Comparison of ENCODE assay signal across 8 cellular contexts in the genomic region with DNA sequence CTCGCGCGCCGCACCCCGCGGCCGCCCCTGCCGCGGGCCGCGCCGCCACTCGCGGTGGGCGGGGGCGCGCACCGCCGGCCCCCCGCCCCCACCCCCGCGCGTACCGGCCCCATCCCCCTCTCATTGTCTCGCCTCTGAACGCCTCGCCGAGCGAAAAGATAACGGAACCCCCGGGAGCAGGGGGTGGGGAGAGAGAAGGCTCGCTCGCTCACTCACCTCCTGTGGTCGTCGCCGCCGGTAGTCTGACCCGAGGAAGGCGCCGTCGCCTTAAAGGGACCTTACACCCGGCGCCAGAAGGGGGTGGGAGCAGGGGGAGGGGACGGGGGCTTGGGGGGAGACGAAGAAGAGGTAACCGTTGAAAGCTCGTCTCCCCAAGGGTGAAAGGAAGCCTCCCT. TPM values are rescaled to one million over a fixed set of nuclear protein-coding genes. Genes with fewer than 3 reads are reported as not detected.
A peak's percentile ranks its signal among the peaks of the same experiment; 100 is the strongest.
DNase-seq lines count a peak whose midpoint lies in the region; ATAC-seq, FAIRE-seq and TF ChIP-seq lines count a peak whose summit lies in the region.

No MANE protein-coding gene starts in this region.

- peaks cover 13% of the 10 kb centered on the region for H3K4me1 ChIP-seq in ovary (ENCODE audit: insufficient read depth)

- TF ChIP-seq EP300 in ovary (IDR thresholded peaks at IDR 0.05) = no peak

- CTCF ChIA-PET in AG04450 (lab: Charles Lee) = no interaction called here

- FAIRE-seq in urothelium cell line (lab: Jason Lieb, UNC) = no peak

- 0 to 3% methylated on average over 15 to 46 of the region's 47 CpGs; no CpG with 5 or more reads in 1 of the 3 donors for WGBS in ovary, 3 donors

- H3K36me3 ChIP-seq in ovary = no peaks in the 10 kb centered on the region

- peak; percentile 27 for ATAC-seq in GM19025 (IDR thresholded peaks at IDR 0.05; ENCODE audit: low read depth, unreplicated experiment)

- H3K27ac ChIP-seq in AG04450 (ENCODE audit: low read depth, low read length) (peak overlapping the region; percentile 93), ovary (peak overlapping the region; percentile 98 to 99)

- H3K9me3 ChIP-seq in AG04450 (ENCODE audit: control insufficient read depth, insufficient read depth, low read length) (no peaks in the 10 kb centered on the region), ovary (no peaks in the 10 kb centered on the region)

- intact Hi-C loops in ovary (cut with DNase I) = loop anchor here in 1 of 4 donors (2.0 kb wide), 1 partner anchor 14 kb away; no protein-coding TSS in a partner anchor

- no peak for TF ChIP-seq CTCF in AG04450 (IDR thresholded peaks at IDR 0.05; ENCODE audit: low read depth, low read length)
- TF ChIP-seq CTCF in ovary (IDR thresholded peaks at IDR 0.05) = no peak

- H3K4me3 ChIP-seq in AG04450 (ENCODE audit: low read depth, low read length) (peak overlapping the region; percentile 73), ovary (peak overlapping the region; percentile 73)

- peak; percentile 39 for DNase-seq in AG04450 (ENCODE audit: low read depth, low spot score)
- peak; percentile 30 for DNase-seq in HS-27A (ENCODE audit: low read depth)
- peak; percentile 80 for DNase-seq in RPMI8226
- DNase-seq in activated naive CD4-positive, alpha-beta T cell (lab: John Stamatoyannopoulos, UW) = peak in 3 of 4 experiments; percentile 39 to 57 (median 48)
- DNase-seq in glomerular visceral epithelial cell (ENCODE audit: extremely low spot score) = peak; percentile 73
- peak; percentile 68 to 79 (median 76) for DNase-seq in ovary
- peak; percentile 74 for DNase-seq in urothelium cell line (ENCODE audit: low spot score)

- TF ChIP-seq POLR2A in ovary (IDR thresholded peaks at IDR 0.05) = no peak

- H3K27me3 ChIP-seq in AG04450 (ENCODE audit: control insufficient read depth, insufficient read depth, low read length) = peaks cover 4% of the 10 kb centered on the region
- H3K27me3 ChIP-seq in ovary = no peaks in the 10 kb centered on the region

- POLR2A ChIA-PET in AG04450 (lab: Yijun Ruan, JAX) = interaction anchor here (1.1 to 1.4 kb wide), 3 partner anchors 14 to 161 kb away, joined by 4 to 12 read pairs (median 4); no protein-coding TSS in a partner anchor

RNA-seq across cellular contexts. Expression of a gene that starts 0.4 kb away (rescaled TPM):
- polyA plus RNA-seq in AG04450 (2011; rRNA removed) (43.4 and 45.7 TPM in 2 replicates), ovary (100 to 1,000 TPM in 1 of 2 donors, 10 to 100 TPM in 1; 34.6 to 110 TPM)
- polyA minus RNA-seq in AG04450 (2011; rRNA and poly(A)+ RNA removed) = 73.7 and 106 TPM in 2 replicates
- total RNA-seq in ovary = 100 to 1,000 TPM in 5 of 7 donors, 10 to 100 TPM in 2; 54.8 to 151 (median 104) TPM

RNA-seq across cellular contexts. Expression of a gene that starts 52.3 kb away (rescaled TPM):
- polyA plus RNA-seq in AG04450 (2011; rRNA removed) (0.26 and 0.31 TPM in 2 replicates), ovary (1 to 10 TPM; 1.0 to 4.3 TPM)
- polyA minus RNA-seq in AG04450 (2011; rRNA and poly(A)+ RNA removed) = 0.43 and 0.83 TPM in 2 replicates
- total RNA-seq in ovary = 10 to 100 TPM in 1 of 7 donors, 1 to 10 TPM in 6; 3.2 to 26.8 (median 5.3) TPM

RNA-seq across cellular contexts. Expression of a gene that starts 59.6 kb away (rescaled TPM):
- polyA plus RNA-seq in AG04450 (2011; rRNA removed) (483 and 516 TPM in 2 replicates), ovary (100 to 1,000 TPM; 221 to 274 TPM)
- 284 and 352 TPM in 2 replicates for polyA minus RNA-seq in AG04450 (2011; rRNA and poly(A)+ RNA removed)
- 100 to 1,000 TPM; 190 to 219 (median 206) TPM for total RNA-seq in ovary

Comparison
In these comparisons a context has a peak if more than half of its experiments do, and no peak if none do; other contexts are left out.
1. Peak in every context shown above with its lines: DNase-seq, ATAC-seq, H3K4me3 ChIP-seq and H3K27ac ChIP-seq.
2. DNase-seq: peak in every context shown above with its lines; median percentile 80 in RPMI8226; 76 in ovary; 74 in urothelium cell line; 73 in glomerular visceral epithelial cell; 48 in activated naive CD4-positive, alpha-beta T cell; 39 in AG04450; 30 in HS-27A.